In genomic region chr3:104947946-104948345, GRCh38 we compare ENCODE assay signal across 25 cellular contexts.
"Had no signal": no experiment of that assay in that cellular context is flagged by ENCODE, and none has a peak within 500 bp of the region (broad histone marks: within the 10 kb centered on the region; RNA-seq: fewer than 3 reads in every experiment).

No MANE protein-coding gene starts in this region.

- DNase-seq: activated CD4-positive, alpha-beta memory T cell treated with anti-CD3 and anti-CD28 coated beads for 36 hours; activated CD4-positive, alpha-beta T cell treated with anti-CD3 and anti-CD28 coated beads for 4 hours; activated CD8-positive, alpha-beta memory T cell treated with anti-CD3 and anti-CD28 coated beads, Interleukin-2, amount 10 ng/mL, durations not matched to agents 7 days and 5 days; activated naive CD4-positive, alpha-beta T cell; activated naive CD8-positive, alpha-beta T cell treated with anti-CD3 and anti-CD28 coated beads, Interleukin-2, amount 10 ng/mL, durations not matched to agents 7 days and 5 days; anterior cingulate cortex; effector CD4-positive, alpha-beta T cell; foreskin keratinocyte; glutamatergic neuron; hippocampal formation; lower lobe of right lung; nephron progenitor cell; nucleus accumbens; posterior cingulate gyrus; retina; stimulated activated CD4-positive, alpha-beta T cell treated with anti-CD3 and anti-CD28 coated beads, Interleukin-12 subunit alpha, Interleukin-12 subunit beta, amount 100 ng/mL, for 4 hours; stimulated activated CD4-positive, alpha-beta T cell treated with anti-CD3 and anti-CD28 coated beads, Interleukin-1b, Interleukin-23, amount 100 ng/mL, for 48 hours; stimulated activated CD8-positive, alpha-beta memory T cell treated with anti-CD3 and anti-CD28 coated beads, Interleukin-4, amount 100 ng/mL, for 48 hours; stimulated activated naive CD4-positive, alpha-beta T cell; T-cell; tibial artery; uterus had no signal

- ATAC-seq: activated CD8-positive, alpha-beta memory T cell treated with anti-CD3 and anti-CD28 coated beads, Interleukin-2, amount 10 ng/mL, durations not matched to agents 7 days and 5 days; activated T-helper 17 cell treated with anti-CD3 and anti-CD28 coated beads, Interleukin-2, amount 50 U/mL, for 72 hours; esophagus mucosa; foreskin keratinocyte; lower lobe of right lung; T-cell; WTC11 had no signal

- H3K27ac Mint-ChIP-seq: activated CD4-positive, alpha-beta memory T cell treated with anti-CD3 and anti-CD28 coated beads for 36 hours; activated CD8-positive, alpha-beta memory T cell treated with anti-CD3 and anti-CD28 coated beads, Interleukin-2, amount 10 ng/mL, durations not matched to agents 7 days and 5 days; activated naive CD8-positive, alpha-beta T cell treated with anti-CD3 and anti-CD28 coated beads, Interleukin-2, amount 10 ng/mL, durations not matched to agents 7 days and 5 days; activated T-helper 17 cell treated with anti-CD3 and anti-CD28 coated beads, Interleukin-2, amount 50 U/mL, for 72 hours; nephron progenitor cell; T-cell; WTC11 had no signal

- H3K4me3 Mint-ChIP-seq: activated CD4-positive, alpha-beta memory T cell treated with anti-CD3 and anti-CD28 coated beads for 36 hours; activated CD8-positive, alpha-beta memory T cell treated with anti-CD3 and anti-CD28 coated beads, Interleukin-2, amount 10 ng/mL, durations not matched to agents 7 days and 5 days; activated naive CD8-positive, alpha-beta T cell treated with anti-CD3 and anti-CD28 coated beads, Interleukin-2, amount 10 ng/mL, durations not matched to agents 7 days and 5 days; activated T-helper 17 cell treated with anti-CD3 and anti-CD28 coated beads, Interleukin-2, amount 50 U/mL, for 72 hours; nephron progenitor cell; T-cell; WTC11 had no signal

- H3K9me3 Mint-ChIP-seq: activated CD4-positive, alpha-beta memory T cell treated with anti-CD3 and anti-CD28 coated beads for 36 hours had no signal

- H3K27me3 Mint-ChIP-seq: activated CD8-positive, alpha-beta memory T cell treated with anti-CD3 and anti-CD28 coated beads, Interleukin-2, amount 10 ng/mL, durations not matched to agents 7 days and 5 days; activated naive CD8-positive, alpha-beta T cell treated with anti-CD3 and anti-CD28 coated beads, Interleukin-2, amount 10 ng/mL, durations not matched to agents 7 days and 5 days; activated T-helper 17 cell treated with anti-CD3 and anti-CD28 coated beads, Interleukin-2, amount 50 U/mL, for 72 hours; T-cell had no signal

- H3K36me3 Mint-ChIP-seq: activated CD4-positive, alpha-beta memory T cell treated with anti-CD3 and anti-CD28 coated beads for 36 hours; activated CD8-positive, alpha-beta memory T cell treated with anti-CD3 and anti-CD28 coated beads, Interleukin-2, amount 10 ng/mL, durations not matched to agents 7 days and 5 days; activated naive CD8-positive, alpha-beta T cell treated with anti-CD3 and anti-CD28 coated beads, Interleukin-2, amount 10 ng/mL, durations not matched to agents 7 days and 5 days; T-cell had no signal

- H3K4me1 Mint-ChIP-seq: activated CD8-positive, alpha-beta memory T cell treated with anti-CD3 and anti-CD28 coated beads, Interleukin-2, amount 10 ng/mL, durations not matched to agents 7 days and 5 days; activated naive CD8-positive, alpha-beta T cell treated with anti-CD3 and anti-CD28 coated beads, Interleukin-2, amount 10 ng/mL, durations not matched to agents 7 days and 5 days; activated T-helper 17 cell treated with anti-CD3 and anti-CD28 coated beads, Interleukin-2, amount 50 U/mL, for 72 hours; T-cell; WTC11 had no signal
